Comparison of ENCODE assay signal across 8 cellular contexts in genomic region chr7:152437157-152437575, GRCh38. TPM values are rescaled to one million over a fixed set of nuclear protein-coding genes. Genes with fewer than 3 reads are reported as not detected.
DNase-seq lines count a peak whose midpoint lies in the region; ATAC-seq and TF ChIP-seq lines count a peak whose summit lies in the region.
"Not testable (repeated sequence)": the region's sequence is repeated elsewhere in the genome, so short reads cannot be mapped to it uniquely, and the experiment has no call there.

No MANE protein-coding gene starts in this region.

- not testable (repeated sequence) for H2BK15ac ChIP-seq in H9 (ENCODE audit: low read depth, low read length)

- H3K9ac ChIP-seq in H9 (ENCODE audit: extremely low read depth, insufficient read length, low read length) = not testable (repeated sequence)
- peak overlapping the region in 1 of 2 donors; percentile 68 for H3K9ac ChIP-seq in colonic mucosa (ENCODE audit: low read depth in 2 of 2, low read length in 2 of 2)
- H3K9ac ChIP-seq in smooth muscle cell (ENCODE audit: low read depth) = peak overlapping the region; percentile 76

- peaks cover 13% of the 10 kb centered on the region for H3K27me3 Mint-ChIP-seq in H9 (ENCODE audit: low read depth)
- H3K27me3 Mint-ChIP-seq in activated T-helper 17 cell treated with anti-CD3 and anti-CD28 coated beads, Interleukin-2, amount 50 U/mL, for 72 hours; naive B cell: not testable (repeated sequence)

- no CpG with 5 or more reads among the region's 7 CpGs for WGBS in H9 (ENCODE audit: extremely low coverage, insufficient read length, low lambda C conversion rate)
- 38 to 48% methylated on average over 7 of the region's 7 CpGs for WGBS in heart right ventricle, 2 donors
- 41% methylated on average over 7 of the region's 7 CpGs for WGBS in smooth muscle cell (ENCODE audit: low lambda C conversion rate)

- H4K20me1 ChIP-seq in H9 (ENCODE audit: control insufficient read depth, insufficient read depth, insufficient read length) = not testable (repeated sequence)
- peaks cover 29% of the 10 kb centered on the region for H4K20me1 ChIP-seq in smooth muscle cell (ENCODE audit: low read depth)

- not testable (repeated sequence) for H3K9me3 ChIP-seq in H9 (ENCODE audit: control insufficient read depth, low read depth, low read length); colonic mucosa; heart right ventricle; smooth muscle cell (replicated peaks; ENCODE audit: low read depth)

- H2BK120ac ChIP-seq in H9 (ENCODE audit: low read depth, low read length, poor library complexity, severe bottlenecking) = not testable (repeated sequence)

- not testable (repeated sequence) for H3K14ac ChIP-seq in H9 (ENCODE audit: insufficient read depth, low read length)

- H3K27ac ChIP-seq in ACC112 (ENCODE audit: low read depth, low read length) (peak overlapping the region; percentile 87), colonic mucosa (peak overlapping the region; percentile 79), heart right ventricle (peak overlapping the region in 9 of 10 donors; percentile 81 to 99 (median 97)), smooth muscle cell (ENCODE audit: low read depth) (peak overlapping the region; percentile 90)
- H3K27ac ChIP-seq in H9 (ENCODE audit: insufficient read length, low read depth, low read length) = not testable (repeated sequence)

- not testable (repeated sequence) for H4K91ac ChIP-seq in H9 (ENCODE audit: insufficient read length, low read depth, low read length)

- TF ChIP-seq CTCF in H9 (conservative IDR thresholded peaks at IDR 0.05); colonic mucosa (IDR thresholded peaks at IDR 0.05); heart right ventricle (IDR thresholded peaks at IDR 0.05); smooth muscle cell (IDR thresholded peaks at IDR 0.05; ENCODE audit: borderline replicate concordance, insufficient read depth, poor library complexity, severe bottlenecking): not testable (repeated sequence)

- H3K23ac ChIP-seq in H9 (ENCODE audit: insufficient read length, low read depth, low read length) = not testable (repeated sequence)

- not testable (repeated sequence) for H3F3A ChIP-seq in smooth muscle cell (ENCODE audit: low read depth)

- H2BK20ac ChIP-seq in H9 (ENCODE audit: low read depth, low read length, poor library complexity, severe bottlenecking) = not testable (repeated sequence)

- H3K18ac ChIP-seq in H9 (ENCODE audit: insufficient read length, low read depth, low read length) = not testable (repeated sequence)

- H3K4me3 ChIP-seq in ACC112 (ENCODE audit: low read depth, low read length) (peak overlapping the region; percentile 91), colonic mucosa (peak overlapping the region; percentile 41), heart right ventricle (peak overlapping the region; percentile 18 to 99 (median 78)), smooth muscle cell (peak overlapping the region; percentile 58)

- H3K4me1 ChIP-seq in ACC112 (ENCODE audit: control insufficient read depth, insufficient read depth, low read length, unreplicated experiment) (peaks cover 14% of the 10 kb centered on the region), heart right ventricle (peaks cover 0 to 26% (median 20%) of the 10 kb centered on the region in 9 donors), smooth muscle cell (ENCODE audit: low read depth) (peaks cover 16% of the 10 kb centered on the region)
- not testable (repeated sequence) for H3K4me1 ChIP-seq in H9 (ENCODE audit: insufficient read depth, low read length); colonic mucosa

- H2AFZ ChIP-seq in ACC112 (ENCODE audit: low read length, unreplicated experiment) (peak overlapping the region; percentile 90), smooth muscle cell (ENCODE audit: low read depth) (peak overlapping the region; percentile 91)
- not testable (repeated sequence) for H2AFZ ChIP-seq in H9 (ENCODE audit: low read length)

- not testable (repeated sequence) for H3K9me3 Mint-ChIP-seq in H9; activated T-helper 17 cell treated with anti-CD3 and anti-CD28 coated beads, Interleukin-2, amount 50 U/mL, for 72 hours; naive B cell

- peaks cover 24 to 29% of the 10 kb centered on the region in 2 experiments for H3K4me1 Mint-ChIP-seq in H9
- H3K4me1 Mint-ChIP-seq in activated T-helper 17 cell treated with anti-CD3 and anti-CD28 coated beads, Interleukin-2, amount 50 U/mL, for 72 hours = not testable (repeated sequence)
- H3K4me1 Mint-ChIP-seq in naive B cell = peaks cover 12 to 32% (median 20%) of the 10 kb centered on the region in 3 donors

- not testable (repeated sequence) for H3K79me1 ChIP-seq in H9 (ENCODE audit: insufficient read depth, low read depth, low read length, poor library complexity, severe bottlenecking)

- H3K27ac Mint-ChIP-seq in H9 = not testable (repeated sequence)
- peak overlapping the region; percentile 78 for H3K27ac Mint-ChIP-seq in activated T-helper 17 cell treated with anti-CD3 and anti-CD28 coated beads, Interleukin-2, amount 50 U/mL, for 72 hours
- H3K27ac Mint-ChIP-seq in naive B cell = peak overlapping the region; percentile 82 to 98 (median 94)

- not testable (repeated sequence) for H3K36me3 Mint-ChIP-seq in H9 (ENCODE audit: insufficient read depth in 1 of 3, low read depth in 3 of 3); naive B cell
- peaks cover 18% of the 10 kb centered on the region for H3K36me3 Mint-ChIP-seq in activated T-helper 17 cell treated with anti-CD3 and anti-CD28 coated beads, Interleukin-2, amount 50 U/mL, for 72 hours (ENCODE audit: low read depth)

- H3K4me2 ChIP-seq in H9 (ENCODE audit: insufficient read depth, insufficient read length, low read length) (peak overlapping the region; percentile 30), smooth muscle cell (peak overlapping the region; percentile 79)

- intact Hi-C loops in colonic mucosa (cut with DNase I) = not testable (repeated sequence)
- intact Hi-C loops in heart right ventricle (cut with DNase I) = loop anchor here in 5 of 10 donors (2.0 to 10.0 kb wide), 3 partner anchors 26 to 102 kb away; no protein-coding TSS in a partner anchor

- not testable (repeated sequence) for DNase-seq in H9; colonic mucosa; heart right ventricle; naive B cell; smooth muscle cell (lab: John Stamatoyannopoulos, UW; ENCODE audit: unreplicated experiment)
- peak; percentile 79 for DNase-seq in OCI-M2 (lab: John Stamatoyannopoulos, UW; ENCODE audit: unreplicated experiment)

- H3K79me2 ChIP-seq in ACC112 (ENCODE audit: control insufficient read depth, insufficient read depth, low read length, unreplicated experiment) (peaks cover 28% of the 10 kb centered on the region), H9 (ENCODE audit: insufficient read depth, low read length) (peaks cover 11% of the 10 kb centered on the region; the same call in 1 of the 2 replicates), smooth muscle cell (ENCODE audit: low read depth) (peaks cover 28% of the 10 kb centered on the region)

- not testable (repeated sequence) for H3K36me3 ChIP-seq in ACC112 (ENCODE audit: insufficient read depth, low read length); colonic mucosa; heart right ventricle; smooth muscle cell (ENCODE audit: low read depth)

- not testable (repeated sequence) for H3K4ac ChIP-seq in H9 (ENCODE audit: low read depth, low read length)

- H4K5ac ChIP-seq in H9 (ENCODE audit: insufficient read length, low read depth, low read length) = not testable (repeated sequence)

- ATAC-seq in activated T-helper 17 cell treated with anti-CD3 and anti-CD28 coated beads, Interleukin-2, amount 50 U/mL, for 72 hours (replicated peaks); heart right ventricle; naive B cell (ENCODE audit: low read depth in 2 of 2): not testable (repeated sequence)

- not testable (repeated sequence) for H2AK5ac ChIP-seq in H9 (ENCODE audit: insufficient read length, low read length)

- H3K23me2 ChIP-seq in H9 (ENCODE audit: insufficient read length, low read depth, low read length, poor library complexity, severe bottlenecking) = not testable (repeated sequence)

- H3K56ac ChIP-seq in H9 (ENCODE audit: insufficient read length, low read depth, low read length) = not testable (repeated sequence)

- not testable (repeated sequence) for H3K27me3 ChIP-seq in ACC112 (ENCODE audit: insufficient read depth, low read length); H9 (ENCODE audit: insufficient read depth, low read length); colonic mucosa; heart right ventricle; smooth muscle cell (ENCODE audit: low read depth)

- H4K8ac ChIP-seq in H9 (replicated peaks; ENCODE audit: insufficient read length, low read depth, low read length) = not testable (repeated sequence)

- H2BK5ac ChIP-seq in H9 (ENCODE audit: insufficient read length, low read length) = not testable (repeated sequence)

- H3T11ph ChIP-seq in H9 (ENCODE audit: low read length) = not testable (repeated sequence)

- H2BK12ac ChIP-seq in H9 (ENCODE audit: insufficient read length, low read depth, low read length) = not testable (repeated sequence)

- H3K4me3 Mint-ChIP-seq in H9 (peak overlapping the region; percentile 72 to 87), naive B cell (peak overlapping the region; percentile 74 to 95 (median 87))
- peak overlapping the region; percentile 79 for H3K4me3 Mint-ChIP-seq in activated T-helper 17 cell treated with anti-CD3 and anti-CD28 coated beads, Interleukin-2, amount 50 U/mL, for 72 hours

RNA-seq across cellular contexts. Expression of gene KMT2C, which starts 1.4 kb away (rescaled TPM):
- total RNA-seq in H9 (2021) (32.2 and 33.0 TPM in 2 replicates), colonic mucosa (10 to 100 TPM; 70.9 to 73.3 TPM), heart right ventricle (10 to 100 TPM; 31.3 to 54.3 (median 47.5) TPM), smooth muscle cell (28.3 and 36.7 TPM in 2 replicates)
- total RNA-seq in activated T-helper 17 cell treated with anti-CD3 and anti-CD28 coated beads, Interleukin-2, amount 50 U/mL, for 72 hours = 100 to 1,000 TPM in 1 of 2 donors, 10 to 100 TPM in 1; 52.1 to 106 TPM
- polyA plus RNA-seq in heart right ventricle (10 to 100 TPM in 1 of 2 donors, 1 to 10 TPM in 1; 5.5 to 14.6 TPM), naive B cell (ENCODE audit: low read depth in 6 of 6) (10 to 100 TPM in 5 of 6 donors, 1 to 10 TPM in 1; 9.3 to 34.0 (median 16.3) TPM), smooth muscle cell (10.1 and 16.4 TPM in 2 replicates)

Comparison
In these comparisons a context has a peak if more than half of its experiments do, and no peak if none do; other contexts are left out.
1. H3K4me3 ChIP-seq: peak in every context shown above with its lines; median percentile 91 in ACC112; 78 in heart right ventricle; 58 in smooth muscle cell; 41 in colonic mucosa.